Comparison of ENCODE assay signal across 12 cellular contexts in the genomic region with DNA sequence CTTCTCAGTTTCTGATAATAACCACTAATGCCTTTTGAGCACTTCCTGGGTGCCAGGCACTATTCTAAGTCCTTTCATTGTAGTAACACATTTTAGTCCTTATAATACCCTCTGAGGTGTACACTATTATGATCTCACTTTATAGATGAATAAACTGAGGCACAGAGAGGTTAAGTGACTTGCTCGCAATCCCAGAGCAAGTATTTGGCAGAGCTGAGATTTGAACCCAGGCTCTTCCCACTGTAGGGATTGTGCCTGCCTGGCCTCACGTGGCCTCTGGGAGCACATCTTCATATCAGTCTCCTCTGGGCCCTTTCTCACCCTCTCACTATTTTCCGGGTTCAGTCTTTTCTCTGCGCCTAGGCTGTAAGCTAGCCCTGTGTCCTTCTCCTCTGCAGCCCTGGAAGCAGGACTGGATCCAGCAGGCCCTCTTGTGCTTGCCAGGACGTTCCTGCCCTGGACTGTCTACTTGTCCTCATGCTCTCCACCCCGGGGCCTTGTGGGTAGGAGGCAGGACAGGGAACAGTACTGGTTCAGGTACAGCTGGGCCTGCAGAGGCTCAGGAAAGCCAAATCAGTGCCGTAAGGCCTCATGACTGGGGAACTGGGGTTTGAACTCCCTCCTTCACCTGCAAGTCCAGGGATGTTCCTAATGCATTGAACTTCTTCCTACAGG.
DNase-seq lines count a peak whose midpoint lies in the region; ATAC-seq and TF ChIP-seq lines count a peak whose summit lies in the region.
"Had no signal": no experiment of that assay in that cellular context is flagged by ENCODE, and none has a peak within 500 bp of the region (broad histone marks: within the 10 kb centered on the region; RNA-seq: fewer than 3 reads in every experiment).

No MANE protein-coding gene starts in this region.

- H3K4me1 ChIP-seq in Panc1 (ENCODE audit: control insufficient read depth, insufficient read depth, low read length) (peaks cover 11% of the 10 kb centered on the region), heart right ventricle (peaks cover 0 to 11% (median 0%) of the 10 kb centered on the region in 9 donors), lower lobe of right lung (no peaks in the 10 kb centered on the region)

- no peaks in the 10 kb centered on the region for H3K27me3 ChIP-seq in Panc1 (ENCODE audit: control insufficient read depth, insufficient read depth, low read length)
- H3K27me3 ChIP-seq in heart right ventricle: peaks cover 0 to 6% (median 0%) of the 10 kb centered on the region in 7 donors
- no peaks in the 10 kb centered on the region for H3K27me3 ChIP-seq in lower lobe of right lung (ENCODE audit: low read depth)

- no TSS peak for BruUV-seq in Calu3 (replicated peaks; lab: Mats Ljungman, UMichigan)
- BruUV-seq in Panc1 (replicated peaks; lab: Mats Ljungman, UMichigan): no TSS peak

- H3K4me3 ChIP-seq in Panc1 (ENCODE audit: low read depth in 2 of 2, low read length in 2 of 2): no peak overlapping the region
- H3K4me3 ChIP-seq in heart right ventricle: no peak overlapping the region
- H3K4me3 ChIP-seq in lower lobe of right lung: no peak overlapping the region

- H3K27me3 Mint-ChIP-seq in Calu3 (ENCODE audit: unreplicated experiment) (no peaks in the 10 kb centered on the region), endothelial cell (ENCODE audit: unreplicated experiment) (peaks cover 3% of the 10 kb centered on the region)
- peaks cover 4% of the 10 kb centered on the region for H3K27me3 Mint-ChIP-seq in activated T-helper 17 cell treated with anti-CD3 and anti-CD28 coated beads, Interleukin-2, amount 50 U/mL, for 72 hours
- H3K27me3 Mint-ChIP-seq: IgD-negative memory B cell had no signal

- H3K36me3 Mint-ChIP-seq in Calu3 (ENCODE audit: insufficient read depth, unreplicated experiment) (peaks cover 34% of the 10 kb centered on the region), endothelial cell (ENCODE audit: low read depth, unreplicated experiment) (no peaks in the 10 kb centered on the region)
- H3K36me3 Mint-ChIP-seq in activated T-helper 17 cell treated with anti-CD3 and anti-CD28 coated beads, Interleukin-2, amount 50 U/mL, for 72 hours (ENCODE audit: low read depth): no peaks in the 10 kb centered on the region
- H3K36me3 Mint-ChIP-seq: CD8-positive, alpha-beta memory T cell; IgD-negative memory B cell had no signal

- H3K27ac Mint-ChIP-seq in Calu3 (ENCODE audit: unreplicated experiment) (peak overlapping the region; percentile 95), endothelial cell (ENCODE audit: unreplicated experiment) (no peak overlapping the region)
- no peak overlapping the region for H3K27ac Mint-ChIP-seq in activated T-helper 17 cell treated with anti-CD3 and anti-CD28 coated beads, Interleukin-2, amount 50 U/mL, for 72 hours
- H3K27ac Mint-ChIP-seq: CD8-positive, alpha-beta memory T cell; IgD-negative memory B cell had no signal

- H3K36me3 ChIP-seq in Panc1 (ENCODE audit: control insufficient read depth, insufficient read depth, low read length) (no peaks in the 10 kb centered on the region), heart right ventricle (no peaks in the 10 kb centered on the region), lower lobe of right lung (no peaks in the 10 kb centered on the region)

- TF ChIP-seq CTCF in Calu3 (IDR thresholded peaks at IDR 0.05; ENCODE audit: unreplicated experiment) (no peak), Panc1 (IDR thresholded peaks at IDR 0.05) (no peak), heart right ventricle (IDR thresholded peaks at IDR 0.05) (no peak), lower lobe of right lung (IDR thresholded peaks at IDR 0.05) (no peak), endothelial cell (IDR thresholded peaks at IDR 0.05; ENCODE audit: unreplicated experiment) (no peak)

- peaks cover 3% of the 10 kb centered on the region for H3K9me3 Mint-ChIP-seq in Calu3 (ENCODE audit: low read depth, unreplicated experiment)
- H3K9me3 Mint-ChIP-seq in endothelial cell (ENCODE audit: unreplicated experiment): no peaks in the 10 kb centered on the region
- no peaks in the 10 kb centered on the region for H3K9me3 Mint-ChIP-seq in activated T-helper 17 cell treated with anti-CD3 and anti-CD28 coated beads, Interleukin-2, amount 50 U/mL, for 72 hours
- H3K9me3 Mint-ChIP-seq: CD8-positive, alpha-beta memory T cell; IgD-negative memory B cell had no signal

- H3K4me3 Mint-ChIP-seq in Calu3 (ENCODE audit: low read depth, unreplicated experiment) (no peak overlapping the region), endothelial cell (ENCODE audit: unreplicated experiment) (no peak overlapping the region)
- no peak overlapping the region for H3K4me3 Mint-ChIP-seq in activated T-helper 17 cell treated with anti-CD3 and anti-CD28 coated beads, Interleukin-2, amount 50 U/mL, for 72 hours
- H3K4me3 Mint-ChIP-seq: CD8-positive, alpha-beta memory T cell; IgD-negative memory B cell had no signal

- 60 to 69% methylated on average over 7 of the region's 7 CpGs for WGBS in heart right ventricle, 2 donors

- H3K9me3 ChIP-seq in Panc1 (ENCODE audit: control insufficient read depth, insufficient read depth, low read depth, low read length): no peaks in the 10 kb centered on the region
- H3K9me3 ChIP-seq in heart right ventricle: no peaks in the 10 kb centered on the region
- no peaks in the 10 kb centered on the region for H3K9me3 ChIP-seq in lower lobe of right lung

- no peak for DNase-seq in Calu3
- DNase-seq in Panc1 (ENCODE audit: low read depth, low spot score): no peak
- peak; percentile 30 to 51 for DNase-seq in heart right ventricle
- peak; percentile 21 for DNase-seq in lower lobe of right lung
- DNase-seq in endothelial cell (ENCODE audit: low spot score): no peak
- DNase-seq in stimulated activated CD4-positive, alpha-beta T cell treated with anti-CD3 and anti-CD28 coated beads, Interleukin-4, amount 100 ng/mL, for 24 hours: no peak
- DNase-seq in stimulated activated CD4-positive, alpha-beta T cell treated with anti-CD3 and anti-CD28 coated beads, Interleukin-4, amount 100 ng/mL, for 1 hour: no peak
- DNase-seq: CD8-positive, alpha-beta memory T cell; DMS 273 treated with DMSO at 0.1 percent for 48 hours; NCI-H1694 had no signal

- H3K27ac ChIP-seq in Panc1 (ENCODE audit: low read length) (peak overlapping the region; percentile 65; the same call in 1 of the 2 replicates), heart right ventricle (peak overlapping the region in 5 of 10 donors; percentile 22 to 57 (median 54)), lower lobe of right lung (no peak overlapping the region)

- ATAC-seq in Panc1 (no peak), heart right ventricle (peak; percentile 60 to 90 (median 72)), lower lobe of right lung (no peak)
- ATAC-seq in activated T-helper 17 cell treated with anti-CD3 and anti-CD28 coated beads, Interleukin-2, amount 50 U/mL, for 72 hours (replicated peaks): no peak

- in situ Hi-C loops in Panc1 (cut with HindIII; ENCODE audit: low pct_unique_long_range_greater_than_20kb, low sequenced_read_pairs): no loop called here

- CTCF ChIA-PET in Calu3 (lab: Charles Lee) (interaction anchor here (0.7 kb wide), 1 partner anchor 134 kb away, joined by 3 read pairs; no protein-coding TSS in a partner anchor), Panc1 (lab: Charles Lee) (no interaction called here)

- POLR2A ChIA-PET in Panc1 (lab: Charles Lee): no interaction called here

- intact Hi-C loops in Calu3 (cut with micrococcal nuclease; ENCODE audit: unreplicated experiment) (loop anchor here (2.0 kb wide), 1 partner anchor 53 kb away; no protein-coding TSS in a partner anchor), Panc1 (cut with micrococcal nuclease; ENCODE audit: unreplicated experiment) (no loop called here), heart right ventricle (cut with DNase I) (no loop called here), lower lobe of right lung (cut with DNase I) (no loop called here)

- H3K4me1 Mint-ChIP-seq in Calu3 (ENCODE audit: low read depth, unreplicated experiment): peaks cover 62% of the 10 kb centered on the region
- H3K4me1 Mint-ChIP-seq in endothelial cell (ENCODE audit: unreplicated experiment): no peaks in the 10 kb centered on the region
- H3K4me1 Mint-ChIP-seq in activated T-helper 17 cell treated with anti-CD3 and anti-CD28 coated beads, Interleukin-2, amount 50 U/mL, for 72 hours: no peaks in the 10 kb centered on the region
- H3K4me1 Mint-ChIP-seq: CD8-positive, alpha-beta memory T cell; IgD-negative memory B cell had no signal

Comparison
In these comparisons a context has a peak if more than half of its experiments do, and no peak if none do; other contexts are left out.
1. DNase-seq: peak in heart right ventricle (2 of 2) and lower lobe of right lung (single experiment); none in Calu3 (single experiment), Panc1 (single experiment), endothelial cell (single experiment), stimulated activated CD4-positive, alpha-beta T cell treated with anti-CD3 and anti-CD28 coated beads, Interleukin-4, amount 100 ng/mL, for 24 hours (single experiment) and stimulated activated CD4-positive, alpha-beta T cell treated with anti-CD3 and anti-CD28 coated beads, Interleukin-4, amount 100 ng/mL, for 1 hour (single experiment).
2. ATAC-seq: peak in heart right ventricle (8 of 8); none in Panc1 (single experiment), lower lobe of right lung (0 of 2) and activated T-helper 17 cell treated with anti-CD3 and anti-CD28 coated beads, Interleukin-2, amount 50 U/mL, for 72 hours (single experiment).